In genomic region chr7:35036361-35037171, GRCh38 we compare ENCODE assay signal across 1 cellular context.
TF ChIP-seq lines count a peak whose summit lies in the region.

No MANE protein-coding gene starts in this region.

TF ChIP-seq in K562, 482 proteins besides CTCF, POLR2A, EP300 and RAD21 (continued from another document):
- TF ChIP-seq ZNF274 (IDR thresholded peaks at IDR 0.05; ENCODE audit: borderline replicate concordance, low read depth, low read length) (no peak), ZNF707 (CRISPR knock-in tag; conservative IDR thresholded peaks at IDR 0.05) (no peak), GTF3C2 (IDR thresholded peaks at IDR 0.05; ENCODE audit: borderline replicate concordance, extremely low read depth, insufficient read length) (no peak), U2AF2 (optimal IDR thresholded peaks at IDR 0.05; ENCODE audit: low read depth, low read length) (no peak), FOS (IDR thresholded peaks at IDR 0.05; ENCODE audit: extremely low read depth, insufficient read length) (no peak), POLR3G (IDR thresholded peaks at IDR 0.05; ENCODE audit: extremely low read depth, insufficient read length, insufficient replicate concordance) (no peak), ESRRB (CRISPR knock-in tag; IDR thresholded peaks at IDR 0.05; ENCODE audit: borderline replicate concordance) (no peak), MEF2D (tag; conservative IDR thresholded peaks at IDR 0.05; ENCODE audit: low read depth) (no peak), CSDE1 (IDR thresholded peaks at IDR 0.05) (no peak), ZNF785 (CRISPR knock-in tag; IDR thresholded peaks at IDR 0.05) (no peak), SREBF1 (IDR thresholded peaks at IDR 0.05; ENCODE audit: borderline replicate concordance, low read depth, low read length) (no peak), FOXA1 (IDR thresholded peaks at IDR 0.05; ENCODE audit: borderline replicate concordance) (no peak), HINFP (tag; conservative IDR thresholded peaks at IDR 0.05; ENCODE audit: low read depth) (no peak), PREB (CRISPR knock-in tag; IDR thresholded peaks at IDR 0.05) (no peak), HDAC2 (IDR thresholded peaks at IDR 0.05) (no peak), POLR2G (IDR thresholded peaks at IDR 0.05; ENCODE audit: low read depth, low read length) (peak; percentile 67), NR3C1 (CRISPR knock-in tag; IDR thresholded peaks at IDR 0.05) (no peak), COPS2 (conservative IDR thresholded peaks at IDR 0.05) (no peak), STAT6 (CRISPR knock-in tag; IDR thresholded peaks at IDR 0.05) (no peak), TAL1 (IDR thresholded peaks at IDR 0.05) (no peak), ZNF79 (CRISPR knock-in tag; IDR thresholded peaks at IDR 0.05; ENCODE audit: low read depth) (no peak), EZH2 (IDR thresholded peaks at IDR 0.05; ENCODE audit: borderline replicate concordance, low read depth, low read length) (no peak), SMAD2 (IDR thresholded peaks at IDR 0.05; ENCODE audit: low read depth, low read length) (no peak), AFF4 (CRISPR knock-in tag; IDR thresholded peaks at IDR 0.05) (no peak), POLR2AphosphoS2 (IDR thresholded peaks at IDR 0.05; ENCODE audit: low read length) (no peak), ZNF696 (CRISPR knock-in tag; conservative IDR thresholded peaks at IDR 0.05) (no peak), NUFIP1 (IDR thresholded peaks at IDR 0.05; ENCODE audit: partially characterized antibody) (no peak), EP400 (IDR thresholded peaks at IDR 0.05) (no peak), FOXJ2 (tag; IDR thresholded peaks at IDR 0.05) (peak; percentile 9; the same call in 1 of the 2 replicates), CEBPG (CRISPR knock-in tag; IDR thresholded peaks at IDR 0.05) (no peak), CEBPG (tag; conservative IDR thresholded peaks at IDR 0.05 in 1 of 2, IDR thresholded peaks at IDR 0.05 in 1 of 2) (no peak), L3MBTL2 (IDR thresholded peaks at IDR 0.05) (peak; percentile 12; the same call in 1 of the 2 replicates), DEAF1 (CRISPR knock-in tag; IDR thresholded peaks at IDR 0.05) (no peak), PCBP1 (IDR thresholded peaks at IDR 0.05; ENCODE audit: low read depth, low read length, poor library complexity, severe bottlenecking) (peak; percentile 30), SMARCE1 (IDR thresholded peaks at IDR 0.05) (no peak), HDAC3 (IDR thresholded peaks at IDR 0.05; ENCODE audit: borderline replicate concordance, partially characterized antibody) (no peak), ZNF740 (CRISPR knock-in tag; IDR thresholded peaks at IDR 0.05) (no peak), ZNF740 (tag; IDR thresholded peaks at IDR 0.05) (no peak), RFX1 (IDR thresholded peaks at IDR 0.05) (no peak), ZC3H8 (IDR thresholded peaks at IDR 0.05) (no peak), MAZ (CRISPR knock-in tag; conservative IDR thresholded peaks at IDR 0.05 in 1 of 2, IDR thresholded peaks at IDR 0.05 in 1 of 2) (peak in 1 of 2 experiments; percentile 10; a peak in 1 of 4 replicates), BRD4 (IDR thresholded peaks at IDR 0.05) (no peak), SMARCA4 (IDR thresholded peaks at IDR 0.05) (no peak), ZNF232 (CRISPR knock-in tag; IDR thresholded peaks at IDR 0.05) (no peak), ZNF174 (CRISPR knock-in tag; IDR thresholded peaks at IDR 0.05) (no peak), MAX (CRISPR knock-in tag; IDR thresholded peaks at IDR 0.05) (no peak), ZNF212 (CRISPR knock-in tag; IDR thresholded peaks at IDR 0.05) (no peak), SIN3A (IDR thresholded peaks at IDR 0.05; ENCODE audit: borderline replicate concordance in 2 of 2, control insufficient read depth in 1 of 2, low read depth in 2 of 2, low read length in 2 of 2) (no peak), BCL6 (CRISPR knock-in tag; IDR thresholded peaks at IDR 0.05) (no peak), ZNF354B (CRISPR knock-in tag; IDR thresholded peaks at IDR 0.05) (no peak), ZNF518B (CRISPR knock-in tag; IDR thresholded peaks at IDR 0.05) (no peak), NR1H2 (CRISPR knock-in tag; IDR thresholded peaks at IDR 0.05) (no peak), ZNF384 (IDR thresholded peaks at IDR 0.05; ENCODE audit: low read depth, low read length) (no peak), IRF2 (CRISPR knock-in tag; IDR thresholded peaks at IDR 0.05) (no peak)
